Comparison of ENCODE assay signal across 9 cellular contexts in genomic region chr18:37564796-37565137, GRCh38. TPM values are rescaled to one million over a fixed set of nuclear protein-coding genes. Genes with fewer than 3 reads are reported as not detected.
DNase-seq lines count a peak whose midpoint lies in the region; ATAC-seq, FAIRE-seq and TF ChIP-seq lines count a peak whose summit lies in the region.
"Had no signal": no experiment of that assay in that cellular context is flagged by ENCODE, and none has a peak within 500 bp of the region (broad histone marks: within the 10 kb centered on the region; RNA-seq: fewer than 3 reads in every experiment).

No MANE protein-coding gene starts in this region.

- no peak overlapping the region for H3K27ac ChIP-seq in gastroesophageal sphincter
- no peak overlapping the region for H3K27ac ChIP-seq in pancreas
- H3K27ac ChIP-seq in small intestine (ENCODE audit: low read depth in 1 of 2, low read length in 1 of 2): no peak overlapping the region

- CTCF ChIA-PET in T-cell (lab: Charles Lee): no interaction called here

- H3K4me3 ChIP-seq in gastroesophageal sphincter (peak overlapping the region; percentile 37 to 61), pancreas (peak overlapping the region in 2 of 4 donors; percentile 45 to 53), small intestine (ENCODE audit: low read depth in 1 of 2, low read length in 2 of 2) (no peak overlapping the region)

- TF ChIP-seq CTCF in gastroesophageal sphincter (IDR thresholded peaks at IDR 0.05): no peak
- TF ChIP-seq CTCF in pancreas (IDR thresholded peaks at IDR 0.05): no peak

- TF ChIP-seq POLR2A in gastroesophageal sphincter (IDR thresholded peaks at IDR 0.05): no peak

- WGBS in gastroesophageal sphincter (ENCODE audit: low coverage in 1 of 2), 2 donors: 0 to 1% methylated on average over 1 to 19 of the region's 22 CpGs
- WGBS in pancreas, 2 donors: 1% methylated on average over 22 of the region's 22 CpGs
- 3 to 11% (median 10%) methylated on average over 22 of the region's 22 CpGs for WGBS in small intestine, 3 donors

- H3K36me3 Mint-ChIP-seq in T-cell: no peaks in the 10 kb centered on the region

- H3K9me3 Mint-ChIP-seq in T-cell: no peaks in the 10 kb centered on the region

- no peak for TF ChIP-seq EP300 in gastroesophageal sphincter (IDR thresholded peaks at IDR 0.05)

- H3K4me1 Mint-ChIP-seq in T-cell: peaks cover 16 to 20% (median 20%) of the 10 kb centered on the region in 3 donors
- H3K4me1 Mint-ChIP-seq: central memory CD8-positive, alpha-beta T cell had no signal

- intact Hi-C loops in pancreas (cut with DNase I): no loop called here

- peaks cover 52 to 65% of the 10 kb centered on the region in 2 donors for H3K27me3 Mint-ChIP-seq in T-cell

- no peak for FAIRE-seq in pancreas (lab: Jason Lieb, UNC)
- FAIRE-seq in small intestine (lab: Jason Lieb, UNC): no peak

- H3K27ac Mint-ChIP-seq in T-cell: no peak overlapping the region

- POLR2A ChIA-PET in T-cell (lab: Charles Lee): no interaction called here

- ATAC-seq in SK-N-SH treated with all-trans-retinoic acid at 6 μM for 48 hours (peak; percentile 74), gastroesophageal sphincter (peak; percentile 63), pancreas (peak; percentile 63 to 86 (median 70)), T-cell (replicated peaks in 1 of 4) (no peak), HG02798 (IDR thresholded peaks at IDR 0.05; ENCODE audit: poor library complexity, unreplicated experiment) (no peak)

- H3K27me3 ChIP-seq in gastroesophageal sphincter: peaks cover 92% of the 10 kb centered on the region
- peaks cover 0 to 20% (median 8%) of the 10 kb centered on the region in 4 donors for H3K27me3 ChIP-seq in pancreas
- H3K27me3 ChIP-seq in small intestine (ENCODE audit: control insufficient read depth in 2 of 2, insufficient read depth in 2 of 2, low read length in 2 of 2): peaks cover 14 to 17% of the 10 kb centered on the region in 2 donors

- H3K9me3 ChIP-seq in gastroesophageal sphincter: no peaks in the 10 kb centered on the region
- H3K9me3 ChIP-seq in pancreas: no peaks in the 10 kb centered on the region
- no peaks in the 10 kb centered on the region for H3K9me3 ChIP-seq in small intestine (ENCODE audit: control insufficient read depth, low read depth)

- H3K4me1 ChIP-seq in gastroesophageal sphincter: peaks cover 0 to 33% (median 15%) of the 10 kb centered on the region in 3 donors
- peaks cover 0 to 7% (median 4%) of the 10 kb centered on the region in 3 donors for H3K4me1 ChIP-seq in pancreas
- peaks cover 0 to 3% of the 10 kb centered on the region in 2 donors for H3K4me1 ChIP-seq in small intestine (ENCODE audit: control insufficient read depth in 2 of 2, insufficient read depth in 1 of 2, low read depth in 1 of 2, low read length in 1 of 2)

- peak overlapping the region in 1 of 3 donors; percentile 66 for H3K4me3 Mint-ChIP-seq in T-cell
- H3K4me3 Mint-ChIP-seq: central memory CD8-positive, alpha-beta T cell had no signal

- H3K36me3 ChIP-seq in gastroesophageal sphincter (no peaks in the 10 kb centered on the region), pancreas (no peaks in the 10 kb centered on the region), small intestine (ENCODE audit: control insufficient read depth in 2 of 2, insufficient read depth in 2 of 2, low read length in 2 of 2) (no peaks in the 10 kb centered on the region)

- DNase-seq in ELF-1 (ENCODE audit: low read depth, low spot score) (peak; percentile 83), pancreas (peak in 5 of 6 donors; percentile 42 to 84 (median 67)), T-cell (no peak), OCI-M1 (lab: John Stamatoyannopoulos, UW) (no peak), small intestine (no peak)

TF ChIP-seq in SK-N-SH treated with all-trans-retinoic acid at 6 μM for 48 hours, 23 proteins besides CTCF, POLR2A, EP300 and RAD21:
- TF ChIP-seq ZFP3 (CRISPR knock-in tag; IDR thresholded peaks at IDR 0.05) (peak; percentile 66; the same call in 1 of the 2 replicates), SNAI2 (CRISPR knock-in tag; IDR thresholded peaks at IDR 0.05) (no peak), CSDC2 (CRISPR knock-in tag; IDR thresholded peaks at IDR 0.05) (no peak)

RNA-seq across cellular contexts. Expression of gene CELF4, which starts 0.8 kb away (rescaled TPM):
- total RNA-seq in gastroesophageal sphincter (under 1 TPM; 0.32 to 0.81 (median 0.77) TPM), pancreas (1 to 10 TPM; 1.0 to 3.3 (median 2.4) TPM), T-cell (not detected)
- polyA plus RNA-seq in pancreas (1 to 10 TPM; 3.0 to 10.0 TPM), small intestine (1 to 10 TPM in 2 of 3 donors, not detected in 1; 3.2 to 3.8 TPM)

Comparison
In these comparisons a context has a peak if more than half of its experiments do, and no peak if none do; other contexts are left out.
1. DNase-seq: peak in ELF-1 (single experiment) and pancreas (5 of 6); none in T-cell (0 of 34), OCI-M1 (single experiment) and small intestine (single experiment).
2. ATAC-seq: peak in SK-N-SH treated with all-trans-retinoic acid at 6 μM for 48 hours (single experiment), gastroesophageal sphincter (single experiment) and pancreas (4 of 4); none in T-cell (0 of 4) and HG02798 (single experiment).
3. H3K4me3 ChIP-seq: peak in gastroesophageal sphincter (2 of 2); none in small intestine (0 of 2).